In genomic region chr13:30824651-30825050, GRCh38 we compare ENCODE assay signal across 13 cellular contexts.
"Had no signal": no experiment of that assay in that cellular context is flagged by ENCODE, and none has a peak within 500 bp of the region (broad histone marks: within the 10 kb centered on the region; RNA-seq: fewer than 3 reads in every experiment).

No MANE protein-coding gene starts in this region.

- H3K27me3 ChIP-seq: ovary had no signal

- ATAC-seq: activated CD4-positive, alpha-beta T cell treated with anti-CD3 and anti-CD28 coated beads for 36 hours; stimulated activated naive CD8-positive, alpha-beta T cell treated with anti-CD3 and anti-CD28 coated beads, Interleukin-15, amount 100 ng/mL, for 72 hours had no signal

- H3K4me3 ChIP-seq: lung, ovary, skin epidermis, thoracic aorta had no signal

- H3K36me3 ChIP-seq: ovary, thoracic aorta, WERI-Rb-1 had no signal

- H3K27ac ChIP-seq: ovary, skin epidermis, thoracic aorta, WERI-Rb-1 had no signal

- DNase-seq: activated CD4-positive, alpha-beta memory T cell treated with anti-CD3 and anti-CD28 coated beads, Interleukin-2, amount 10 ng/mL, durations not matched to agents 7 days and 5 days; activated CD4-positive, alpha-beta T cell treated with anti-CD3 and anti-CD28 coated beads for 36 hours; activated gamma-delta T cell; activated T-cell treated with anti-CD3 and anti-CD28 coated beads, Interleukin-2, amount 50 U/mL, for 48 hours; amygdala; hippocampal formation; ovary; stimulated activated CD4-positive, alpha-beta T cell treated with anti-CD3 and anti-CD28 coated beads, Interleukin-4, amount 100 ng/mL, for 4 hours; stimulated activated naive CD8-positive, alpha-beta T cell treated with anti-CD3 and anti-CD28 coated beads, Interleukin-15, amount 100 ng/mL, for 72 hours; WERI-Rb-1 had no signal

- H3K9me3 ChIP-seq: ovary, thoracic aorta had no signal
